8 cellular contexts compared by ENCODE assay signal in genomic region chr1:109619655-109620395, GRCh38. TPM values are rescaled to one million over a fixed set of nuclear protein-coding genes. Genes with fewer than 3 reads are reported as not detected.
A peak's percentile ranks its signal among the peaks of the same experiment; 100 is the strongest.
DNase-seq lines count a peak whose midpoint lies in the region; ATAC-seq and TF ChIP-seq lines count a peak whose summit lies in the region.

Gene AMPD2 (plus strand): TSS chr1:109619837. CDS start chr1:109621176, 1,339 bp downstream.

- H2AFZ ChIP-seq in DND-41 (ENCODE audit: low read depth, low read length) (peak within 1 kb of the TSS; percentile 81), KMS-11 (ENCODE audit: low read depth) (peak within 1 kb of the TSS; percentile 89)

- peak within 1 kb of the TSS; percentile 70 for H3K27ac ChIP-seq in DND-41 (ENCODE audit: low read length)
- H3K27ac ChIP-seq in KMS-11, result peak within 1 kb of the TSS; percentile 68
- peak within 1 kb of the TSS; percentile 84 to 87 for H3K27ac ChIP-seq in uterus

- H3K4me2 ChIP-seq in DND-41 (ENCODE audit: insufficient read depth, low read length) (peak within 1 kb of the TSS; percentile 87), KMS-11 (peak within 1 kb of the TSS; percentile 98)

- H3K9ac ChIP-seq in DND-41 (ENCODE audit: low read depth, low read length), result peak within 1 kb of the TSS; percentile 65
- peak within 1 kb of the TSS; percentile 93 for H3K9ac ChIP-seq in KMS-11
- H3K9ac ChIP-seq in adipocyte (ENCODE audit: low read length), result peak within 1 kb of the TSS; percentile 95

- TF ChIP-seq POLR2A in uterus (IDR thresholded peaks at IDR 0.05), result peak in 1 of 2 donors; percentile 29

- peak; percentile 41 for ATAC-seq in DND-41 (ENCODE audit: insufficient read depth, low read depth)
- peak; percentile 48 for ATAC-seq in GM21619 (IDR thresholded peaks at IDR 0.05; ENCODE audit: unreplicated experiment)
- peak; percentile 69 to 77 for ATAC-seq in left cardiac atrium

- intact Hi-C loops in left cardiac atrium (cut with DNase I) (loop anchor here in 1 of 2 donors (2.0 kb wide), 1 partner anchor 73 kb away; no protein-coding TSS in a partner anchor), uterus (cut with DNase I; ENCODE audit: low total_unique reads) (no loop called here)

- peak within 1 kb of the TSS; percentile 68 to 75 for H3K4me3 ChIP-seq in DND-41 (ENCODE audit: low read depth in 1 of 2, low read length in 2 of 2)
- H3K4me3 ChIP-seq in KMS-11 (IDR thresholded peaks at IDR 0.05; ENCODE audit: insufficient read depth, low read depth, low read length), result peak within 1 kb of the TSS; percentile 90
- peak within 1 kb of the TSS; percentile 86 for H3K4me3 ChIP-seq in adipocyte (ENCODE audit: low read length)
- peak within 1 kb of the TSS; percentile 49 to 66 for H3K4me3 ChIP-seq in uterus

- H3K4me1 ChIP-seq in DND-41 (ENCODE audit: insufficient read depth, low read length) (peaks cover 41% of the 10 kb centered on the region), KMS-11 (ENCODE audit: low read depth, poor library complexity, severe bottlenecking) (peaks cover 24% of the 10 kb centered on the region), adipocyte (ENCODE audit: control insufficient read depth, insufficient read depth, low read length) (peaks cover 53% of the 10 kb centered on the region), uterus (peaks cover 0 to 4% of the 10 kb centered on the region in 2 donors)

- peaks cover 16% of the 10 kb centered on the region; the same call in 1 of the 2 replicates for H4K20me1 ChIP-seq in DND-41 (ENCODE audit: insufficient read depth, low read length)
- no peaks in the 10 kb centered on the region for H4K20me1 ChIP-seq in KMS-11 (ENCODE audit: insufficient read depth)

- H3K9me3 ChIP-seq in DND-41 (ENCODE audit: insufficient read depth, low read length, severe bottlenecking) (no peaks in the 10 kb centered on the region), adipocyte (ENCODE audit: control insufficient read depth, low read length) (no peaks in the 10 kb centered on the region), uterus (no peaks in the 10 kb centered on the region)

- H3K79me2 ChIP-seq in DND-41 (ENCODE audit: insufficient read depth, low read length) (peaks cover 44% of the 10 kb centered on the region), KMS-11 (ENCODE audit: insufficient read depth, low read depth) (peaks cover 48% of the 10 kb centered on the region)

- no peaks in the 10 kb centered on the region for H3K36me3 ChIP-seq in DND-41 (ENCODE audit: insufficient read depth, low read length)
- H3K36me3 ChIP-seq in KMS-11 (ENCODE audit: insufficient read depth), result no peaks in the 10 kb centered on the region
- no peaks in the 10 kb centered on the region for H3K36me3 ChIP-seq in adipocyte (ENCODE audit: control insufficient read depth, insufficient read depth, low read length, severe bottlenecking)
- H3K36me3 ChIP-seq in uterus, result no peaks in the 10 kb centered on the region

- TF ChIP-seq CTCF in DND-41 (IDR thresholded peaks at IDR 0.05; ENCODE audit: borderline replicate concordance, extremely low read depth, low read length, poor library complexity, severe bottlenecking) (no peak), KMS-11 (conservative IDR thresholded peaks at IDR 0.05; ENCODE audit: low read depth, low read length) (no peak; the same call in 1 of the 2 replicates), uterus (IDR thresholded peaks at IDR 0.05) (no peak)

- DNase-seq in DND-41, result peak; percentile 71
- DNase-seq in SW480 (ENCODE audit: low spot score), result peak; percentile 62
- DNase-seq in adipocyte (ENCODE audit: low read depth), result peak; percentile 94
- peak; percentile 88 for DNase-seq in left cardiac atrium
- DNase-seq in pulmonary artery endothelial cell (ENCODE audit: low read depth, low spot score), result no peak
- DNase-seq in uterus, result peak; percentile 78 to 83

- H3K27me3 ChIP-seq in DND-41 (ENCODE audit: insufficient read depth, low read length, poor library complexity) (no peaks in the 10 kb centered on the region), KMS-11 (ENCODE audit: insufficient read depth, low read depth) (no peaks in the 10 kb centered on the region), adipocyte (replicated peaks; ENCODE audit: control insufficient read depth, insufficient read depth, low read length) (no peaks in the 10 kb centered on the region), uterus (no peaks in the 10 kb centered on the region)

RNA-seq across cellular contexts. Expression of gene AMPD2, which starts in this region (rescaled TPM):
- total RNA-seq in left cardiac atrium, result 10 to 100 TPM; 13.1 to 25.8 TPM
- 47.8 and 49.5 TPM in 2 replicates for total RNA-seq in pulmonary artery endothelial cell
- total RNA-seq in uterus, result 10 to 100 TPM; 30.9 to 91.2 (median 73.2) TPM
